23 cellular contexts compared by ENCODE assay signal in the genomic region with DNA sequence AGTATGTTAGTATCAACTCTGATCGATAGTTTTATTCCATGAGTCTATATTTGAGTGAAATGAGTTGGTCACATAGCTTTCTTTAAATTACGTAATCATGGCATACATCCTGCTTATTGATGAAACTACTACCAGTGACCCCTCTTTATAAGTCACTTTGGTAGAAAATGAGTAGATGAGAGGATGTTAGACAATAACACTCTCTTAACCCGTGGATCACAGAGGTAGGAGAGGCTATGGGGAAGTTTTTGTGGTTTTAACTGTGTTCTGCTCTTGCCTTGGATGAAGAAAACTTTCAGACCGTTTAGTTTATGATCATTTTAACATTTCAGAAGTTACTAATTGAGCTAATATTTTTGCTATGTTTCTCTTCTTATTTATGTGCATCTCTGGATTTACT.
"Had no signal": no experiment of that assay in that cellular context is flagged by ENCODE, and none has a peak within 500 bp of the region (broad histone marks: within the 10 kb centered on the region; RNA-seq: fewer than 3 reads in every experiment).

No MANE protein-coding gene starts in this region.

- H3K9me3 ChIP-seq: heart left ventricle, neutrophil, psoas muscle, spleen, suprapubic skin, thyroid gland had no signal

- H3K27me3 ChIP-seq: heart left ventricle, neutrophil, spleen, suprapubic skin, thyroid gland had no signal

- FAIRE-seq: endometrium, frontal cortex, islet of Langerhans, urothelium cell line had no signal

- H3K9me3 Mint-ChIP-seq: naive B cell, type B pancreatic cell had no signal

- H3K27ac ChIP-seq: heart left ventricle, neutrophil, psoas muscle, spleen, suprapubic skin, thyroid gland had no signal

- H3K4me1 ChIP-seq: psoas muscle, suprapubic skin, thyroid gland had no signal

- H3K27ac Mint-ChIP-seq: naive B cell, type B pancreatic cell had no signal

- H3K27me3 Mint-ChIP-seq: naive B cell, type B pancreatic cell had no signal

- ATAC-seq: esophagus mucosa, heart left ventricle, psoas muscle, sciatic nerve had no signal

- DNase-seq: effector memory CD4-positive, alpha-beta T cell; heart left ventricle; hippocampal formation; kidney glomerular epithelial cell; mesendoderm; naive B cell; psoas muscle; retina; spleen; stimulated activated CD4-positive, alpha-beta T cell treated with anti-CD3 and anti-CD28 coated beads, Interleukin-15, amount 100 ng/mL, for 24 hours; stimulated activated CD4-positive, alpha-beta T cell treated with anti-CD3 and anti-CD28 coated beads, Interleukin-1b, Interleukin-23, amount 100 ng/mL, for 48 hours; stimulated activated CD4-positive, alpha-beta T cell treated with anti-CD3 and anti-CD28 coated beads, Interleukin-4, amount 100 ng/mL, for 24 hours; stimulated activated naive CD4-positive, alpha-beta T cell; thyroid gland had no signal

- H3K4me1 Mint-ChIP-seq: naive B cell had no signal

- H3K4me3 ChIP-seq: heart left ventricle, psoas muscle, spleen, suprapubic skin, thyroid gland had no signal

- H3K4me3 Mint-ChIP-seq: naive B cell, type B pancreatic cell had no signal
